8 cellular contexts compared by ENCODE assay signal in genomic region chr21:25607151-25607811, GRCh38. TPM values are rescaled to one million over a fixed set of nuclear protein-coding genes. Genes with fewer than 3 reads are reported as not detected.
DNase-seq lines count a peak whose midpoint lies in the region; ATAC-seq and TF ChIP-seq lines count a peak whose summit lies in the region.

TSS of gene MRPL39 (minus strand) at chr21:25607481. CDS start at chr21:25607475, 6 bp downstream.

- intact Hi-C loops in activated T-helper 1 cell treated with anti-CD3 and anti-CD28 coated beads, Interleukin-12 subunit alpha, Interleukin-12 subunit beta, Interleukin-2, Interleukin-4 antibody, amounts not matched to agents 30 ng/mL and 10 ng/mL and 1 ng/mL, durations not matched to agents 14 hours and 24 hours and 36 hours (cut with micrococcal nuclease), result loop anchor here (1.0 to 5.0 kb wide), 5 partner anchors 33 to 275 kb away; no protein-coding TSS in a partner anchor

- no peaks in the 10 kb centered on the region for H3K9me3 ChIP-seq in DOHH2 (ENCODE audit: control insufficient read depth, insufficient read depth, low read length)
- no peaks in the 10 kb centered on the region for H3K9me3 ChIP-seq in Karpas-422 (ENCODE audit: low read length)
- H3K9me3 ChIP-seq in fibroblast of lung (ENCODE audit: control insufficient read depth, insufficient read depth, low read depth, low read length), result no peaks in the 10 kb centered on the region

- peaks cover 31% of the 10 kb centered on the region for H3K4me1 ChIP-seq in DOHH2 (ENCODE audit: control insufficient read depth, low read length)
- peaks cover 27% of the 10 kb centered on the region for H3K4me1 ChIP-seq in Karpas-422 (ENCODE audit: low read length)
- peaks cover 4% of the 10 kb centered on the region for H3K4me1 ChIP-seq in fibroblast of lung (ENCODE audit: control insufficient read depth, extremely low read depth, insufficient read depth, low read length)

- H4K20me1 ChIP-seq in DOHH2 (ENCODE audit: control insufficient read depth, insufficient read depth, low read depth, low read length), result peaks cover 5% of the 10 kb centered on the region; the same call in 1 of the 2 replicates
- H4K20me1 ChIP-seq in Karpas-422 (ENCODE audit: insufficient read depth, low read depth, low read length), result no peaks in the 10 kb centered on the region
- no peaks in the 10 kb centered on the region for H4K20me1 ChIP-seq in fibroblast of lung (ENCODE audit: control insufficient read depth, extremely low read depth, insufficient read depth, low read length)

- H3K9me3 Mint-ChIP-seq in activated T-helper 1 cell treated with anti-CD3 and anti-CD28 coated beads, Interleukin-12 subunit alpha, Interleukin-12 subunit beta, Interleukin-2, Interleukin-4 antibody, amounts not matched to agents 30 ng/mL and 10 ng/mL and 1 ng/mL, durations not matched to agents 14 hours and 24 hours and 36 hours, result no peaks in the 10 kb centered on the region
- no peaks in the 10 kb centered on the region for H3K9me3 Mint-ChIP-seq in naive thymus-derived CD8-positive, alpha-beta T cell

- H3F3A ChIP-seq in DOHH2 (ENCODE audit: control insufficient read depth, insufficient read depth), result no peaks in the 10 kb centered on the region

- H3K4me1 Mint-ChIP-seq in activated T-helper 1 cell treated with anti-CD3 and anti-CD28 coated beads, Interleukin-12 subunit alpha, Interleukin-12 subunit beta, Interleukin-2, Interleukin-4 antibody, amounts not matched to agents 30 ng/mL and 10 ng/mL and 1 ng/mL, durations not matched to agents 14 hours and 24 hours and 36 hours (ENCODE audit: low read depth), result peaks cover 36% of the 10 kb centered on the region
- peaks cover 21 to 49% (median 41%) of the 10 kb centered on the region in 4 donors for H3K4me1 Mint-ChIP-seq in naive thymus-derived CD8-positive, alpha-beta T cell

- H3K4me3 Mint-ChIP-seq in activated T-helper 1 cell treated with anti-CD3 and anti-CD28 coated beads, Interleukin-12 subunit alpha, Interleukin-12 subunit beta, Interleukin-2, Interleukin-4 antibody, amounts not matched to agents 30 ng/mL and 10 ng/mL and 1 ng/mL, durations not matched to agents 14 hours and 24 hours and 36 hours, result peak within 1 kb of the TSS; percentile 100
- peak within 1 kb of the TSS; percentile 93 to 100 (median 100) for H3K4me3 Mint-ChIP-seq in naive thymus-derived CD8-positive, alpha-beta T cell

- H3K4me2 ChIP-seq in DOHH2 (ENCODE audit: low read length), result peak within 1 kb of the TSS; percentile 71
- peak within 1 kb of the TSS; percentile 98 for H3K4me2 ChIP-seq in Karpas-422 (ENCODE audit: low read depth, low read length, poor library complexity, severe bottlenecking)
- peak within 1 kb of the TSS; percentile 74 for H3K4me2 ChIP-seq in fibroblast of lung (ENCODE audit: extremely low read depth, insufficient read depth, low read length)

- TF ChIP-seq CTCF in DOHH2 (IDR thresholded peaks at IDR 0.05; ENCODE audit: low read depth, low read length, poor library complexity, severe bottlenecking), result peak; percentile 72
- peak; percentile 63 to 78 for TF ChIP-seq CTCF in fibroblast of lung (conservative IDR thresholded peaks at IDR 0.05 in 1 of 2, IDR thresholded peaks at IDR 0.05 in 1 of 2; ENCODE audit: low read depth in 1 of 2, low read length in 2 of 2)

- peak; percentile 94 for ATAC-seq in GM21825 (IDR thresholded peaks at IDR 0.05; ENCODE audit: unreplicated experiment)
- ATAC-seq in naive thymus-derived CD8-positive, alpha-beta T cell, result peak; percentile 89 to 92

- H3K27me3 ChIP-seq in DOHH2 (ENCODE audit: control insufficient read depth, low read length) (no peaks in the 10 kb centered on the region), Karpas-422 (ENCODE audit: low read length) (no peaks in the 10 kb centered on the region), fibroblast of lung (ENCODE audit: control insufficient read depth, insufficient read depth, low read length) (no peaks in the 10 kb centered on the region)

- POLR2A ChIA-PET in naive thymus-derived CD8-positive, alpha-beta T cell (lab: Charles Lee), result interaction anchor here (0.7 to 4.7 kb wide), 6 partner anchors 9 to 129 kb away, joined by 3 to 38 read pairs (median 4); partner anchors contain the start of genes ATP5PF and GABPA

- peak within 1 kb of the TSS; percentile 42; the same call in 1 of the 2 replicates for H3K27ac ChIP-seq in DOHH2 (ENCODE audit: low read depth, low read length)
- H3K27ac ChIP-seq in Karpas-422 (ENCODE audit: low read length), result no peak within 1 kb of the TSS
- peak within 1 kb of the TSS; percentile 84 for H3K27ac ChIP-seq in fibroblast of lung (ENCODE audit: insufficient read depth, low read length)

- DNase-seq in Karpas-422, result peak; percentile 95
- DNase-seq in RKO (ENCODE audit: low spot score), result peak; percentile 88
- DNase-seq in activated T-helper 1 cell treated with anti-CD3 and anti-CD28 coated beads, Interleukin-12 subunit alpha, Interleukin-12 subunit beta, Interleukin-2, Interleukin-4 antibody, amounts not matched to agents 30 ng/mL and 10 ng/mL and 1 ng/mL, durations not matched to agents 14 hours and 24 hours and 36 hours (ENCODE audit: low spot score), result peak; percentile 83
- peak; percentile 90 to 91 for DNase-seq in fibroblast of lung (ENCODE audit: low read depth in 2 of 2)
- peak; percentile 71 to 91 (median 84) for DNase-seq in naive thymus-derived CD8-positive, alpha-beta T cell
- DNase-seq in stimulated activated naive CD4-positive, alpha-beta T cell (lab: John Stamatoyannopoulos, UW), result peak; percentile 69 to 85 (median 76)

- H3K27ac Mint-ChIP-seq in activated T-helper 1 cell treated with anti-CD3 and anti-CD28 coated beads, Interleukin-12 subunit alpha, Interleukin-12 subunit beta, Interleukin-2, Interleukin-4 antibody, amounts not matched to agents 30 ng/mL and 10 ng/mL and 1 ng/mL, durations not matched to agents 14 hours and 24 hours and 36 hours, result peak within 1 kb of the TSS; percentile 100
- peak within 1 kb of the TSS; percentile 97 to 100 (median 100) for H3K27ac Mint-ChIP-seq in naive thymus-derived CD8-positive, alpha-beta T cell

- peak within 1 kb of the TSS; percentile 93 for H3K9ac ChIP-seq in Karpas-422 (ENCODE audit: low read length)
- H3K9ac ChIP-seq in fibroblast of lung (ENCODE audit: insufficient read depth, low read length), result peak within 1 kb of the TSS; percentile 86

- H2AFZ ChIP-seq in Karpas-422 (ENCODE audit: low read length), result peak within 1 kb of the TSS; percentile 100
- H2AFZ ChIP-seq in fibroblast of lung (ENCODE audit: low read length), result peak within 1 kb of the TSS; percentile 93

- peaks cover 16% of the 10 kb centered on the region for H3K36me3 Mint-ChIP-seq in activated T-helper 1 cell treated with anti-CD3 and anti-CD28 coated beads, Interleukin-12 subunit alpha, Interleukin-12 subunit beta, Interleukin-2, Interleukin-4 antibody, amounts not matched to agents 30 ng/mL and 10 ng/mL and 1 ng/mL, durations not matched to agents 14 hours and 24 hours and 36 hours (ENCODE audit: low read depth)
- peaks cover under 1 to 30% (median 2%) of the 10 kb centered on the region in 3 donors for H3K36me3 Mint-ChIP-seq in naive thymus-derived CD8-positive, alpha-beta T cell

- H3K9me2 ChIP-seq in DOHH2 (replicated peaks; ENCODE audit: control insufficient read depth, low read length) (no peaks in the 10 kb centered on the region), Karpas-422 (replicated peaks; ENCODE audit: insufficient read depth, low read length) (no peaks in the 10 kb centered on the region)

- H3K4me3 ChIP-seq in DOHH2 (ENCODE audit: low read length) (peak within 1 kb of the TSS; percentile 97), Karpas-422 (ENCODE audit: low read length) (peak within 1 kb of the TSS; percentile 94), fibroblast of lung (replicated peaks in 1 of 4; ENCODE audit: control extremely low read depth in 1 of 4, insufficient read depth in 1 of 4, low read depth in 3 of 4, low read length in 4 of 4) (peak within 1 kb of the TSS; percentile 73 to 86 (median 84))

- H3K79me2 ChIP-seq in DOHH2 (ENCODE audit: control insufficient read depth, low read length) (peaks cover 44% of the 10 kb centered on the region), Karpas-422 (ENCODE audit: low read length) (peaks cover 37% of the 10 kb centered on the region), fibroblast of lung (ENCODE audit: control insufficient read depth, insufficient read depth, low read length) (peaks cover 10% of the 10 kb centered on the region)

- H3K27me3 Mint-ChIP-seq in activated T-helper 1 cell treated with anti-CD3 and anti-CD28 coated beads, Interleukin-12 subunit alpha, Interleukin-12 subunit beta, Interleukin-2, Interleukin-4 antibody, amounts not matched to agents 30 ng/mL and 10 ng/mL and 1 ng/mL, durations not matched to agents 14 hours and 24 hours and 36 hours (ENCODE audit: insufficient read depth), result no peaks in the 10 kb centered on the region
- H3K27me3 Mint-ChIP-seq in naive thymus-derived CD8-positive, alpha-beta T cell, result no peaks in the 10 kb centered on the region

- H3K36me3 ChIP-seq in DOHH2 (ENCODE audit: control insufficient read depth, low read length), result peaks cover 49% of the 10 kb centered on the region
- peaks cover 25% of the 10 kb centered on the region for H3K36me3 ChIP-seq in Karpas-422 (ENCODE audit: insufficient read depth, low read length)
- peaks cover 3% of the 10 kb centered on the region for H3K36me3 ChIP-seq in fibroblast of lung (ENCODE audit: control insufficient read depth, insufficient read depth, low read length)

RNA-seq across cellular contexts. Expression of gene MRPL39, which starts in this region (rescaled TPM):
- 40.0 and 47.9 TPM in 2 replicates for total RNA-seq in Karpas-422 (2014; rRNA removed; shearing (Covaris generic); ENCODE audit: low replicate concordance)
- 48.6 and 55.8 TPM in 2 replicates for total RNA-seq in activated T-helper 1 cell treated with anti-CD3 and anti-CD28 coated beads, Interleukin-12 subunit alpha, Interleukin-12 subunit beta, Interleukin-2, Interleukin-4 antibody, amounts not matched to agents 30 ng/mL and 10 ng/mL and 1 ng/mL, durations not matched to agents 14 hours and 24 hours and 36 hours
- total RNA-seq in fibroblast of lung, result 34.5 and 43.9 TPM in 2 replicates
- polyA plus RNA-seq in fibroblast of lung, result 30.5 and 36.3 TPM in 2 replicates
- 30.2 and 41.0 TPM in 2 replicates for polyA plus RNA-seq in fibroblast of lung (2012)
- 1.5 and 1.6 TPM in 2 replicates for polyA minus RNA-seq in fibroblast of lung (ENCODE audit: low replicate concordance)
- 10 to 100 TPM; 21.7 to 21.8 TPM for total RNA-seq in naive thymus-derived CD8-positive, alpha-beta T cell
- polyA plus RNA-seq in naive thymus-derived CD8-positive, alpha-beta T cell, result 10 to 100 TPM; 29.6 to 41.1 (median 37.3) TPM
